ENCODE assay signal across 8 cellular contexts in the genomic region with DNA sequence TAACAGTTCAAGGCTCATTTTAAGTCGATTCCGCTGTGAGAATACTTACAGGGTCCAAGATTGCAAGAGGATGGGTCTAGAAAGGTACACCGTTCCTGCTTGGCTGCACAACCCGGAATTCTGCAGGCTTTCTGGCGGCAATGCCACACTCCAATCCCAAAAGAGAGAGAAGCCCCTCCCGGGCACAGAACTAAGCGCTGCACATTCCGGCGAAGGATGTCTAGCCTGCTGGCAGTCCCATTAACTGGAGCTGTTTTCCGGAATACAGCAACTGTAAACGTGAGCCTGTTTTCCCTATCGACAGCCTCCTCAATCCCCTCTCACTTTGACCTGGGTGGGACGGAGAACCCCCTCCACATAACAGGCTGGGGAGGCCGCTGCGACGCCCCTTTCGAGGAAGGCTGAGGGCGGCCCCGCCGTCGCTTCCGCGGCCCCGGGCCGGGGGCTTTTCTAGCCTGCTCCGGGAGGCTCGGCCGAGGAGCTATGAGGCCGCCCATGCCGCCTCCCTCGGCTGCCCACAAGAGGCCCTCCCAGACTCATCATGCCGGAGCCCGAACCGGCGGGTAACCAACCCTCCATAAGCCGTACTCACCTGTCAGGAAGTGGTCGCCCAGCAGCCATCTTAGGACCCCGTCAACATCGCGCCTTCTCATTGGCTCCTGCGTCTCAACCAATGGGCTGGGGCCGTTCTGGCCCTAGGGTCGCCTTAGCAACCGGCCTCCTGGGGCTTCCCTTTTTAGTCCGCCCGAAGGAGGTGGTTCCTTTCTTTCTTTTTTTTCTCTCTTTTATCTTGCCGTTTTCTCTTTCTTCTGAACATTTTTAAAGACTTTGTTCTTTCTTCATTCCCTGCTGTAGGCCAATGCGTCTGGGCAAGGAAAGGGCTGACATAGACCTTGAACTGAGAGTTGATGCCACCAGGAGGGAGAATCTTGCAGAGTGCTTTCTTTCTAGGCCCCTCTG. TPM values are rescaled to one million over a fixed set of nuclear protein-coding genes. Genes with fewer than 3 reads are reported as not detected.
DNase-seq lines count a peak whose midpoint lies in the region; ATAC-seq, FAIRE-seq and TF ChIP-seq lines count a peak whose summit lies in the region.

A gene (minus strand): TSS at position 647 of the 960 bp plus-strand sequence. CDS start 5,909 bp downstream, outside the sequence.

- FAIRE-seq in RCC 7860 (lab: Jason Lieb, UNC): peak; percentile 76

- H3K36me3 Mint-ChIP-seq in activated T-cell treated with anti-CD3 and anti-CD28 coated beads, Interleukin-2, amount 50 U/mL, for 72 hours (ENCODE audit: insufficient read depth in 2 of 2): peaks cover 3 to 4% of the 10 kb centered on the region in 2 donors

- DNase-seq in DMS79 (lab: John Stamatoyannopoulos, UW) (peak; percentile 74), RCC 7860 (ENCODE audit: low spot score) (peak; percentile 85), esophagus squamous epithelium (lab: John Stamatoyannopoulos, UW) (peak; percentile 68), myocyte (ENCODE audit: low read depth) (peak; percentile 96)
- peak; percentile 94 to 95 for DNase-seq in activated T-cell treated with anti-CD3 and anti-CD28 coated beads, Interleukin-2, amount 50 U/mL, for 72 hours
- peak; percentile 80 to 88 for DNase-seq in stimulated activated CD8-positive, alpha-beta memory T cell treated with anti-CD3 and anti-CD28 coated beads, Interleukin-7, amount 100 ng/mL, for 48 hours (ENCODE audit: extremely low read depth in 1 of 2, low read depth in 1 of 2)

- no peak for TF ChIP-seq CTCF in esophagus squamous epithelium (IDR thresholded peaks at IDR 0.05)

- H3K4me1 Mint-ChIP-seq in activated T-cell treated with anti-CD3 and anti-CD28 coated beads, Interleukin-2, amount 50 U/mL, for 72 hours (ENCODE audit: low read depth): peaks cover 51% of the 10 kb centered on the region

- H3K4me3 ChIP-seq in esophagus squamous epithelium: peak within 1 kb of the TSS; percentile 75 to 94 (median 84)

- H3K4me1 ChIP-seq in esophagus squamous epithelium: peaks cover 12 to 35% (median 13%) of the 10 kb centered on the region in 3 donors

- H3K27ac ChIP-seq in KOPT-K1 (ENCODE audit: low read depth, low read length, poor library complexity, severe bottlenecking) (peak within 1 kb of the TSS; percentile 74), esophagus squamous epithelium (peak within 1 kb of the TSS; percentile 74 to 90 (median 86))

- H3K9me3 ChIP-seq in KOPT-K1 (ENCODE audit: insufficient read depth, low read length, poor library complexity, severe bottlenecking) (no peaks in the 10 kb centered on the region), esophagus squamous epithelium (no peaks in the 10 kb centered on the region)

- TF ChIP-seq POLR2A in esophagus squamous epithelium (IDR thresholded peaks at IDR 0.05): peak in 1 of 4 donors; percentile 64

- peak; percentile 100 for ATAC-seq in GM21786 (IDR thresholded peaks at IDR 0.05; ENCODE audit: unreplicated experiment)
- ATAC-seq in activated T-cell treated with anti-CD3 and anti-CD28 coated beads, Interleukin-2, amount 50 U/mL, for 72 hours (replicated peaks in 1 of 2): peak; percentile 100

- peak within 1 kb of the TSS; percentile 85 to 99 for H3K4me3 Mint-ChIP-seq in activated T-cell treated with anti-CD3 and anti-CD28 coated beads, Interleukin-2, amount 50 U/mL, for 72 hours

- H3K36me3 ChIP-seq in KOPT-K1 (ENCODE audit: insufficient read depth, low read length) (peaks cover 11% of the 10 kb centered on the region; the same call in 1 of the 2 replicates), esophagus squamous epithelium (peaks cover 0 to 4% (median 0%) of the 10 kb centered on the region in 3 donors)

- 1% methylated on average over 21 to 43 of the region's 48 CpGs for WGBS in esophagus squamous epithelium, 2 donors

- intact Hi-C loops in esophagus squamous epithelium (cut with DNase I): no loop called here

- H3K27ac Mint-ChIP-seq in activated T-cell treated with anti-CD3 and anti-CD28 coated beads, Interleukin-2, amount 50 U/mL, for 72 hours: peak within 1 kb of the TSS; percentile 99

- no peaks in the 10 kb centered on the region for H3K27me3 Mint-ChIP-seq in activated T-cell treated with anti-CD3 and anti-CD28 coated beads, Interleukin-2, amount 50 U/mL, for 72 hours (ENCODE audit: low read depth)

- no peaks in the 10 kb centered on the region for H3K9me3 Mint-ChIP-seq in activated T-cell treated with anti-CD3 and anti-CD28 coated beads, Interleukin-2, amount 50 U/mL, for 72 hours

- H3K27me3 ChIP-seq in esophagus squamous epithelium: no peaks in the 10 kb centered on the region

RNA-seq across cellular contexts. Expression of the gene that starts here (rescaled TPM):
- total RNA-seq in activated T-cell treated with anti-CD3 and anti-CD28 coated beads, Interleukin-2, amount 50 U/mL, for 72 hours: 10 to 100 TPM; 81.3 to 88.6 TPM
- total RNA-seq in esophagus squamous epithelium (10 to 100 TPM in 3 of 4 donors, 1 to 10 TPM in 1; 8.9 to 40.8 (median 34.5) TPM), myocyte (58.6 and 69.0 TPM in 2 replicates)
- 34.9 TPM for polyA plus RNA-seq in myocyte (2012)

Comparison
In these comparisons a context has a peak if more than half of its experiments do, and no peak if none do; other contexts are left out.
1. Peak in every context shown above with its lines: DNase-seq, ATAC-seq, H3K4me3 ChIP-seq and H3K27ac ChIP-seq.